Comparison of ENCODE assay signal across 1 cellular context in genomic region chr10:3829193-3830050, GRCh38.
TF ChIP-seq lines count a peak whose summit lies in the region.

No MANE protein-coding gene starts in this region.

TF ChIP-seq in K562, 482 proteins besides CTCF, POLR2A, EP300 and RAD21 (continued from another document and continues in another):
- TF ChIP-seq ATF2 (CRISPR knock-in tag; IDR thresholded peaks at IDR 0.05) (no peak), BRCA1 (IDR thresholded peaks at IDR 0.05) (no peak), BRCA1 (CRISPR knock-in tag; IDR thresholded peaks at IDR 0.05) (no peak), MEF2D (tag; conservative IDR thresholded peaks at IDR 0.05; ENCODE audit: low read depth) (no peak), NCOR1 (IDR thresholded peaks at IDR 0.05) (no peak), RNF219 (CRISPR knock-in tag; IDR thresholded peaks at IDR 0.05) (no peak), ZNF354B (CRISPR knock-in tag; IDR thresholded peaks at IDR 0.05) (no peak), MTF1 (CRISPR knock-in tag; IDR thresholded peaks at IDR 0.05; ENCODE audit: borderline replicate concordance) (no peak), POLR2G (IDR thresholded peaks at IDR 0.05; ENCODE audit: low read depth, low read length) (no peak), ZNF316 (IDR thresholded peaks at IDR 0.05) (no peak), ZNF561 (CRISPR knock-in tag; conservative IDR thresholded peaks at IDR 0.05) (no peak), ARHGAP35 (IDR thresholded peaks at IDR 0.05; ENCODE audit: partially characterized antibody) (no peak), HMGN3 (IDR thresholded peaks at IDR 0.05; ENCODE audit: borderline replicate concordance, extremely low read depth, insufficient read length, low read depth, low read length) (no peak), HMGXB4 (CRISPR knock-in tag; IDR thresholded peaks at IDR 0.05) (no peak), TAF7 (tag; IDR thresholded peaks at IDR 0.05) (no peak), ZNF274 (IDR thresholded peaks at IDR 0.05; ENCODE audit: borderline replicate concordance, low read depth, low read length) (no peak), HNRNPUL1 (IDR thresholded peaks at IDR 0.05; ENCODE audit: low read length) (no peak), ZBTB33 (CRISPR knock-in tag; IDR thresholded peaks at IDR 0.05) (no peak), ZNF780A (CRISPR knock-in tag; IDR thresholded peaks at IDR 0.05) (no peak), MTA1 (IDR thresholded peaks at IDR 0.05; ENCODE audit: borderline replicate concordance) (no peak), MXI1 (IDR thresholded peaks at IDR 0.05; ENCODE audit: low read depth, low read length) (no peak), ZNF282 (CRISPR knock-in tag; IDR thresholded peaks at IDR 0.05) (no peak), NEUROD1 (IDR thresholded peaks at IDR 0.05; ENCODE audit: borderline replicate concordance, low read depth, low read length, partially characterized antibody) (no peak), DMBX1 (CRISPR knock-in tag; IDR thresholded peaks at IDR 0.05; ENCODE audit: borderline replicate concordance) (peak; percentile 65; the same call in 1 of the 2 replicates), EP400 (IDR thresholded peaks at IDR 0.05) (0 out of 2 replicates have a peak, but pooled peaks have one; percentile 4), ZNF436 (CRISPR knock-in tag; IDR thresholded peaks at IDR 0.05) (no peak), CXXC5 (CRISPR knock-in tag; IDR thresholded peaks at IDR 0.05) (no peak), HOXB6 (CRISPR knock-in tag; IDR thresholded peaks at IDR 0.05; ENCODE audit: borderline replicate concordance) (no peak), SETDB1 (IDR thresholded peaks at IDR 0.05; ENCODE audit: low read length) (no peak), HSF4 (CRISPR knock-in tag; IDR thresholded peaks at IDR 0.05; ENCODE audit: borderline replicate concordance) (0 out of 2 replicates have a peak, but pooled peaks have one; percentile 29), SRSF1 (IDR thresholded peaks at IDR 0.05; ENCODE audit: low read depth, low read length) (no peak), ARID2 (IDR thresholded peaks at IDR 0.05) (no peak), SMAD4 (CRISPR knock-in tag; conservative IDR thresholded peaks at IDR 0.05) (0 out of 2 replicates have a peak, but pooled peaks have one; percentile 50), ZNF3 (CRISPR knock-in tag; IDR thresholded peaks at IDR 0.05) (no peak)
- TF ChIP-seq, protein P1, sequence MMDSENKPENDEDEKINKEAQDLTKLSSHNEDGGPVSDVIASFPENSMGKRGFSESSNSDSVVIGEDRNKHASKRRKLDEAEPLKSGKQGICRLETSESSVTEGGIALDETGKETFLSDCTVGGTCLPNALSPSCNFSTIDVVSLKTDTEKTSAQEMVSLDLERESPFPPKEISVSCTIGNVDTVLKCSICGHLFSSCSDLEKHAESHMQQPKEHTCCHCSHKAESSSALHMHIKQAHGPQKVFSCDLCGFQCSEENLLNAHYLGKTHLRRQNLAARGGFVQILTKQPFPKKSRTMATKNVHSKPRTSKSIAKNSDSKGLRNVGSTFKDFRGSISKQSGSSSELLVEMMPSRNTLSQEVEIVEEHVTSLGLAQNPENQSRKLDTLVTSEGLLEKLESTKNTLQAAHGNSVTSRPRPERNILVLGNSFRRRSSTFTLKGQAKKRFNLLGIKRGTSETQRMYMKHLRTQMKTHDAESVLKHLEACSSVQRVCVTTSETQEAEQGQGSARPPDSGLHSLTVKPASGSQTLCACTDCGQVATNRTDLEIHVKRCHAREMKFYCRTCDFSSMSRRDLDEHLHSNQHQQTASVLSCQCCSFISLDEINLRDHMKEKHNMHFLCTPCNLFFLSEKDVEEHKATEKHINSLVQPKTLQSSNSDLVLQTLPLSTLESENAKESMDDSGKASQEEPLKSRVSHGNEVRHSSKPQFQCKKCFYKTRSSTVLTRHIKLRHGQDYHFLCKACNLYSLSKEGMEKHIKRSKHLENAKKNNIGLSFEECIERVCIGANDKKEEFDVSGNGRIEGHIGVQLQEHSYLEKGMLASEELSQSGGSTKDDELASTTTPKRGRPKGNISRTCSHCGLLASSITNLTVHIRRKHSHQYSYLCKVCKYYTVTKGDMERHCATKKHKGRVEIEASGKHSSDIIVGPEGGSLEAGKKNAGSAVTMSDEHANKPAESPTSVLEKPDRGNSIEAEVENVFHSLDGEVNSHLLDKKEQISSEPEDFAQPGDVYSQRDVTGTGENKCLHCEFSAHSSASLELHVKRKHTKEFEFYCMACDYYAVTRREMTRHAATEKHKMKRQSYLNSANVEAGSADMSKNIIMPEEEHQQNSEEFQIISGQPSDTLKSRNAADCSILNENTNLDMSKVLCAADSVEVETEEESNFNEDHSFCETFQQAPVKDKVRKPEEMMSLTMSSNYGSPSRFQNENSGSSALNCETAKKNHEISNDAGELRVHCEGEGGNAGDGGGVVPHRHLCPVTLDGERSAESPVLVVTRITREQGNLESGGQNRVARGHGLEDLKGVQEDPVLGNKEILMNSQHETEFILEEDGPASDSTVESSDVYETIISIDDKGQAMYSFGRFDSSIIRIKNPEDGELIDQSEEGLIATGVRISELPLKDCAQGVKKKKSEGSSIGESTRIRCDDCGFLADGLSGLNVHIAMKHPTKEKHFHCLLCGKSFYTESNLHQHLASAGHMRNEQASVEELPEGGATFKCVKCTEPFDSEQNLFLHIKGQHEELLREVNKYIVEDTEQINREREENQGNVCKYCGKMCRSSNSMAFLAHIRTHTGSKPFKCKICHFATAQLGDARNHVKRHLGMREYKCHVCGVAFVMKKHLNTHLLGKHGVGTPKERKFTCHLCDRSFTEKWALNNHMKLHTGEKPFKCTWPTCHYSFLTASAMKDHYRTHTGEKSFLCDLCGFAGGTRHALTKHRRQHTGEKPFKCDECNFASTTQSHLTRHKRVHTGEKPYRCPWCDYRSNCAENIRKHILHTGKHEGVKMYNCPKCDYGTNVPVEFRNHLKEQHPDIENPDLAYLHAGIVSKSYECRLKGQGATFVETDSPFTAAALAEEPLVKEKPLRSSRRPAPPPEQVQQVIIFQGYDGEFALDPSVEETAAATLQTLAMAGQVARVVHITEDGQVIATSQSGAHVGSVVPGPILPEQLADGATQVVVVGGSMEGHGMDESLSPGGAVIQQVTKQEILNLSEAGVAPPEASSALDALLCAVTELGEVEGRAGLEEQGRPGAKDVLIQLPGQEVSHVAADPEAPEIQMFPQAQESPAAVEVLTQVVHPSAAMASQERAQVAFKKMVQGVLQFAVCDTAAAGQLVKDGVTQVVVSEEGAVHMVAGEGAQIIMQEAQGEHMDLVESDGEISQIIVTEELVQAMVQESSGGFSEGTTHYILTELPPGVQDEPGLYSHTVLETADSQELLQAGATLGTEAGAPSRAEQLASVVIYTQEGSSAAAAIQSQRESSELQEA (IDR thresholded peaks at IDR 0.05; ENCODE audit: low read depth), result no peak
- TF ChIP-seq, protein P2, sequence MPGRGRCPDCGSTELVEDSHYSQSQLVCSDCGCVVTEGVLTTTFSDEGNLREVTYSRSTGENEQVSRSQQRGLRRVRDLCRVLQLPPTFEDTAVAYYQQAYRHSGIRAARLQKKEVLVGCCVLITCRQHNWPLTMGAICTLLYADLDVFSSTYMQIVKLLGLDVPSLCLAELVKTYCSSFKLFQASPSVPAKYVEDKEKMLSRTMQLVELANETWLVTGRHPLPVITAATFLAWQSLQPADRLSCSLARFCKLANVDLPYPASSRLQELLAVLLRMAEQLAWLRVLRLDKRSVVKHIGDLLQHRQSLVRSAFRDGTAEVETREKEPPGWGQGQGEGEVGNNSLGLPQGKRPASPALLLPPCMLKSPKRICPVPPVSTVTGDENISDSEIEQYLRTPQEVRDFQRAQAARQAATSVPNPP (IDR thresholded peaks at IDR 0.05; ENCODE audit: borderline replicate concordance, insufficient read depth, insufficient read length), result no peak
- TF ChIP-seq, protein P3, sequence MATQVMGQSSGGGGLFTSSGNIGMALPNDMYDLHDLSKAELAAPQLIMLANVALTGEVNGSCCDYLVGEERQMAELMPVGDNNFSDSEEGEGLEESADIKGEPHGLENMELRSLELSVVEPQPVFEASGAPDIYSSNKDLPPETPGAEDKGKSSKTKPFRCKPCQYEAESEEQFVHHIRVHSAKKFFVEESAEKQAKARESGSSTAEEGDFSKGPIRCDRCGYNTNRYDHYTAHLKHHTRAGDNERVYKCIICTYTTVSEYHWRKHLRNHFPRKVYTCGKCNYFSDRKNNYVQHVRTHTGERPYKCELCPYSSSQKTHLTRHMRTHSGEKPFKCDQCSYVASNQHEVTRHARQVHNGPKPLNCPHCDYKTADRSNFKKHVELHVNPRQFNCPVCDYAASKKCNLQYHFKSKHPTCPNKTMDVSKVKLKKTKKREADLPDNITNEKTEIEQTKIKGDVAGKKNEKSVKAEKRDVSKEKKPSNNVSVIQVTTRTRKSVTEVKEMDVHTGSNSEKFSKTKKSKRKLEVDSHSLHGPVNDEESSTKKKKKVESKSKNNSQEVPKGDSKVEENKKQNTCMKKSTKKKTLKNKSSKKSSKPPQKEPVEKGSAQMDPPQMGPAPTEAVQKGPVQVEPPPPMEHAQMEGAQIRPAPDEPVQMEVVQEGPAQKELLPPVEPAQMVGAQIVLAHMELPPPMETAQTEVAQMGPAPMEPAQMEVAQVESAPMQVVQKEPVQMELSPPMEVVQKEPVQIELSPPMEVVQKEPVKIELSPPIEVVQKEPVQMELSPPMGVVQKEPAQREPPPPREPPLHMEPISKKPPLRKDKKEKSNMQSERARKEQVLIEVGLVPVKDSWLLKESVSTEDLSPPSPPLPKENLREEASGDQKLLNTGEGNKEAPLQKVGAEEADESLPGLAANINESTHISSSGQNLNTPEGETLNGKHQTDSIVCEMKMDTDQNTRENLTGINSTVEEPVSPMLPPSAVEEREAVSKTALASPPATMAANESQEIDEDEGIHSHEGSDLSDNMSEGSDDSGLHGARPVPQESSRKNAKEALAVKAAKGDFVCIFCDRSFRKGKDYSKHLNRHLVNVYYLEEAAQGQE (CRISPR knock-in tag; IDR thresholded peaks at IDR 0.05; ENCODE audit: low read depth), result no peak
